ENCODE assay signal across 24 cellular contexts in the genomic region with DNA sequence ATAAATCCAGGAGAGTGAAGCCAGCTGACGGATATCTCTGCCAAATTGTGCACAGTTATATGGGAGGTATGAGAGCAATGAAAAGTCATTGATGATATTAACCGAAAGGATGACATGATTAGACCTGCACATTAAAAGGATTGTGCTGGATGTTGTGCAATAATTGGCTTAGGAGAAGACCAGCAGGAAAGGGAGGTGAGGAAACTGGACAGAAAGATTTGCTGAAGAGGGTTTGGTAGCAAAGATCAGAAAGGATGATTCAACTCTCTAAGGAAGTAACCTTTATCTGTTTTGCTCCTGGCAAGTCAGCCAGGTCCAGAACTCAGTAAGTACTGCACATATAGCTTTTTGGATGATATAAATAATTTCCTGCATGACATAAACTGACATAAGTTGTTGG.
"Had no signal": no experiment of that assay in that cellular context is flagged by ENCODE, and none has a peak within 500 bp of the region (broad histone marks: within the 10 kb centered on the region; RNA-seq: fewer than 3 reads in every experiment).

No MANE protein-coding gene starts in this region.

- H3K27ac ChIP-seq: gastroesophageal sphincter, left ventricle myocardium inferior, lower lobe of right lung, neutrophil, psoas muscle, spleen, testis, tibial nerve had no signal

- H3K4me3 Mint-ChIP-seq: dendritic cell treated with granulocyte-macrophage colony-stimulating factor and Interleukin-4, amounts not matched to agents 40 ng/mL and 50 ng/mL, for 4 days; immature natural killer cell; naive thymus-derived CD4-positive, alpha-beta T cell; nephron progenitor cell; stimulated activated naive B cell treated with anti-CD40 and anti-IgM and Interleukin-4, amounts not matched to agents 10 μg/mL and 1 μg/mL and 100 μg/mL, for 72 hours; stimulated activated naive CD8-positive, alpha-beta T cell treated with anti-CD3 and anti-CD28 coated beads, Interleukin-15, amount 100 ng/mL, for 72 hours had no signal

- H3K9me3 ChIP-seq: lower lobe of right lung, neutrophil, psoas muscle, testis had no signal

- H3K4me1 ChIP-seq: gastroesophageal sphincter, left ventricle myocardium inferior, lower lobe of right lung, psoas muscle, spleen, testis, tibial nerve had no signal

- ATAC-seq: gastroesophageal sphincter; lower lobe of right lung; naive thymus-derived CD4-positive, alpha-beta T cell; psoas muscle; sciatic nerve; stimulated activated naive B cell treated with anti-CD40 and anti-IgM and Interleukin-4, amounts not matched to agents 10 μg/mL and 1 μg/mL and 100 μg/mL, for 72 hours; stimulated activated naive CD8-positive, alpha-beta T cell treated with anti-CD3 and anti-CD28 coated beads, Interleukin-15, amount 100 ng/mL, for 72 hours had no signal

- H3K27me3 Mint-ChIP-seq: dendritic cell treated with granulocyte-macrophage colony-stimulating factor and Interleukin-4, amounts not matched to agents 40 ng/mL and 50 ng/mL, for 4 days; stimulated activated naive B cell treated with anti-CD40 and anti-IgM and Interleukin-4, amounts not matched to agents 10 μg/mL and 1 μg/mL and 100 μg/mL, for 72 hours had no signal

- H3K4me3 ChIP-seq: gastroesophageal sphincter, left ventricle myocardium inferior, lower lobe of right lung, psoas muscle, spleen, testis, tibial nerve had no signal

- H3K36me3 ChIP-seq: gastroesophageal sphincter, left ventricle myocardium inferior, lower lobe of right lung, neutrophil, spleen, tibial nerve had no signal

- DNase-seq: cerebellar nuclear complex; immature natural killer cell; kidney; left cardiac atrium; left ventricle myocardium inferior; lower lobe of right lung; mesendoderm; naive thymus-derived CD4-positive, alpha-beta T cell; nephron progenitor cell; psoas muscle; retina; spleen; stimulated activated CD4-positive, alpha-beta T cell treated with anti-CD3 and anti-CD28 coated beads, Interleukin-15, amount 100 ng/mL, for 24 hours; stimulated activated CD4-positive, alpha-beta T cell treated with anti-CD3 and anti-CD28 coated beads, Interleukin-1b, Interleukin-23, amount 100 ng/mL, for 48 hours; stimulated activated CD4-positive, alpha-beta T cell treated with anti-CD3 and anti-CD28 coated beads, Interleukin-4, amount 100 ng/mL, for 4 hours; stimulated activated naive B cell treated with anti-CD40 and anti-IgM and Interleukin-4, amounts not matched to agents 10 μg/mL and 1 μg/mL and 100 μg/mL, for 72 hours; stimulated activated naive CD8-positive, alpha-beta T cell treated with anti-CD3 and anti-CD28 coated beads, Interleukin-15, amount 100 ng/mL, for 72 hours; testis had no signal

- H3K27me3 ChIP-seq: gastroesophageal sphincter, neutrophil, spleen, testis, tibial nerve had no signal

- FAIRE-seq: colon had no signal

- H3K4me1 Mint-ChIP-seq: immature natural killer cell; naive thymus-derived CD4-positive, alpha-beta T cell; nephron progenitor cell; stimulated activated naive B cell treated with anti-CD40 and anti-IgM and Interleukin-4, amounts not matched to agents 10 μg/mL and 1 μg/mL and 100 μg/mL, for 72 hours; stimulated activated naive CD8-positive, alpha-beta T cell treated with anti-CD3 and anti-CD28 coated beads, Interleukin-15, amount 100 ng/mL, for 72 hours had no signal

- H3K36me3 Mint-ChIP-seq: immature natural killer cell; stimulated activated naive B cell treated with anti-CD40 and anti-IgM and Interleukin-4, amounts not matched to agents 10 μg/mL and 1 μg/mL and 100 μg/mL, for 72 hours had no signal

- H3K27ac Mint-ChIP-seq: dendritic cell treated with granulocyte-macrophage colony-stimulating factor and Interleukin-4, amounts not matched to agents 40 ng/mL and 50 ng/mL, for 4 days; naive thymus-derived CD4-positive, alpha-beta T cell; nephron progenitor cell; stimulated activated naive B cell treated with anti-CD40 and anti-IgM and Interleukin-4, amounts not matched to agents 10 μg/mL and 1 μg/mL and 100 μg/mL, for 72 hours; stimulated activated naive CD8-positive, alpha-beta T cell treated with anti-CD3 and anti-CD28 coated beads, Interleukin-15, amount 100 ng/mL, for 72 hours had no signal
